In genomic region chr3:11198070-11198469, GRCh38 we compare ENCODE assay signal across 18 cellular contexts. TPM values are rescaled to one million over a fixed set of nuclear protein-coding genes. Genes with fewer than 3 reads are reported as not detected.
DNase-seq lines count a peak whose midpoint lies in the region; ATAC-seq and TF ChIP-seq lines count a peak whose summit lies in the region.
"Had no signal": no experiment of that assay in that cellular context is flagged by ENCODE, and none has a peak within 500 bp of the region (broad histone marks: within the 10 kb centered on the region; RNA-seq: fewer than 3 reads in every experiment).

No MANE protein-coding gene starts in this region.

- no peaks in the 10 kb centered on the region for H3K9me3 Mint-ChIP-seq in activated CD4-positive, alpha-beta memory T cell treated with anti-CD3 and anti-CD28 coated beads, Interleukin-2, amount 10 ng/mL, durations not matched to agents 7 days and 5 days

- H4K8ac ChIP-seq in neuronal stem cell (ENCODE audit: low read depth, low read length) = no peak overlapping the region

- H3K27me3 Mint-ChIP-seq in activated CD4-positive, alpha-beta memory T cell treated with anti-CD3 and anti-CD28 coated beads, Interleukin-2, amount 10 ng/mL, durations not matched to agents 7 days and 5 days = peaks cover 26% of the 10 kb centered on the region

- no peaks in the 10 kb centered on the region for H4K20me1 ChIP-seq in OCI-LY7 (ENCODE audit: insufficient read depth, low read length)

- CTCF ChIA-PET in AG04450 (lab: Charles Lee) = interaction anchor here (3.3 kb wide), 1 partner anchor 137 kb away, joined by 15 read pairs; no protein-coding TSS in a partner anchor
- CTCF ChIA-PET in OCI-LY7 (lab: Charles Lee; ENCODE audit: unreplicated experiment) = no interaction called here
- CTCF ChIA-PET in activated CD4-positive, alpha-beta memory T cell treated with anti-CD3 and anti-CD28 coated beads, Interleukin-2, amount 10 ng/mL, durations not matched to agents 7 days and 5 days (lab: Charles Lee) = no interaction called here

- H3K4me3 ChIP-seq in AG04450 (ENCODE audit: low read depth, low read length) (no peak overlapping the region), SJSA1 (no peak overlapping the region), neuronal stem cell (ENCODE audit: low read length in 2 of 2) (no peak overlapping the region), OCI-LY7 (ENCODE audit: low read depth, low read length, poor library complexity, severe bottlenecking) (no peak overlapping the region)
- H3K4me3 ChIP-seq: GM12878 had no signal

- WGBS in neuronal stem cell (ENCODE audit: extremely low coverage in 2 of 2, insufficient read length in 2 of 2, insufficient replicate concordance in 1 of 2), 2 donors = no CpG with 5 or more reads among the region's 8 CpGs

- BruUV-seq in OCI-LY7 (replicated peaks; lab: Mats Ljungman, UMichigan) = no TSS peak

- H2BK5ac ChIP-seq in neuronal stem cell (ENCODE audit: low read length) = no peak overlapping the region

- H3K79me2 ChIP-seq in OCI-LY7 (ENCODE audit: insufficient read depth, low read depth, low read length) = no peaks in the 10 kb centered on the region

- no peaks in the 10 kb centered on the region for H3K9me2 ChIP-seq in OCI-LY7 (ENCODE audit: insufficient read depth, low read length)

- H3K4me2 ChIP-seq in neuronal stem cell (ENCODE audit: insufficient read depth, low read length, poor library complexity, severe bottlenecking) (no peak overlapping the region), OCI-LY7 (ENCODE audit: low read length) (no peak overlapping the region)
- H3K4me2 ChIP-seq: KMS-11 had no signal

- H3K4ac ChIP-seq in neuronal stem cell (ENCODE audit: low read length) = no peak overlapping the region

- DNase-seq in AG04450 (ENCODE audit: low read depth, low spot score) (no peak), SJSA1 (ENCODE audit: low read depth in 1 of 2, low spot score in 2 of 2) (no peak), epithelial cell of prostate (ENCODE audit: low read depth, low spot score) (no peak), neuronal stem cell (ENCODE audit: low spot score) (no peak), sciatic nerve (ENCODE audit: low spot score) (no peak), OCI-LY7 (ENCODE audit: low spot score) (no peak)
- DNase-seq in activated CD4-positive, alpha-beta memory T cell treated with anti-CD3 and anti-CD28 coated beads, Interleukin-2, amount 10 ng/mL, durations not matched to agents 7 days and 5 days = no peak
- DNase-seq: 8988T, COR-L47, DMS53, NCI-H1092, NCI-H345, SHP77 treated with DMSO at 0.1 percent for 48 hours had no signal

- H2BK12ac ChIP-seq in neuronal stem cell (ENCODE audit: low read length) = peak overlapping the region; percentile 12

- H3K27me3 ChIP-seq in AG04450 (ENCODE audit: control insufficient read depth, insufficient read depth, low read length) = no peaks in the 10 kb centered on the region
- H3K27me3 ChIP-seq in SJSA1 (replicated peaks) = no peaks in the 10 kb centered on the region
- H3K27me3 ChIP-seq in neuronal stem cell (ENCODE audit: control insufficient read depth in 3 of 3, insufficient read depth in 3 of 3, low read depth in 1 of 3, low read length in 3 of 3) = peaks cover 0 to 3% (median 0%) of the 10 kb centered on the region in 3 experiments

- intact Hi-C loops in sciatic nerve (cut with DNase I) (no loop called here), OCI-LY7 (cut with micrococcal nuclease; ENCODE audit: unreplicated experiment) (no loop called here)

- no peak overlapping the region for H3K27ac Mint-ChIP-seq in activated CD4-positive, alpha-beta memory T cell treated with anti-CD3 and anti-CD28 coated beads, Interleukin-2, amount 10 ng/mL, durations not matched to agents 7 days and 5 days

- no peak overlapping the region for H3K9ac ChIP-seq in neuronal stem cell (ENCODE audit: low read depth, low read length, poor library complexity)
- H3K9ac ChIP-seq: KMS-11 had no signal

- H3K36me3 ChIP-seq in SJSA1 (peaks cover 11% of the 10 kb centered on the region), neuronal stem cell (replicated peaks in 1 of 2; ENCODE audit: control insufficient read depth in 2 of 2, insufficient read depth in 2 of 2, low read length in 2 of 2) (no peaks in the 10 kb centered on the region), OCI-LY7 (ENCODE audit: insufficient read depth, low read length) (no peaks in the 10 kb centered on the region)

- no peaks in the 10 kb centered on the region for H3K9me3 ChIP-seq in AG04450 (ENCODE audit: control insufficient read depth, insufficient read depth, low read length)
- no peaks in the 10 kb centered on the region for H3K9me3 ChIP-seq in SJSA1 (replicated peaks)
- H3K9me3 ChIP-seq in neuronal stem cell (replicated peaks in 1 of 2; ENCODE audit: control insufficient read depth in 2 of 2, insufficient read depth in 1 of 2, low read depth in 1 of 2, low read length in 2 of 2) = no peaks in the 10 kb centered on the region
- H3K9me3 ChIP-seq in OCI-LY7 (ENCODE audit: low read length) = no peaks in the 10 kb centered on the region

- POLR2A ChIA-PET in AG04450 (lab: Yijun Ruan, JAX) = interaction anchor here (0.6 to 3.5 kb wide), 6 partner anchors 10 to 381 kb away, joined by 3 to 20 read pairs (median 4); no protein-coding TSS in a partner anchor
- POLR2A ChIA-PET in OCI-LY7 (lab: Charles Lee) = interaction anchor here (0.7 kb wide), 1 partner anchor 10 kb away, joined by 3 read pairs; no protein-coding TSS in a partner anchor
- POLR2A ChIA-PET in activated CD4-positive, alpha-beta memory T cell treated with anti-CD3 and anti-CD28 coated beads, Interleukin-2, amount 10 ng/mL, durations not matched to agents 7 days and 5 days (lab: Charles Lee) = no interaction called here

- no peaks in the 10 kb centered on the region for H3K36me3 Mint-ChIP-seq in activated CD4-positive, alpha-beta memory T cell treated with anti-CD3 and anti-CD28 coated beads, Interleukin-2, amount 10 ng/mL, durations not matched to agents 7 days and 5 days (ENCODE audit: low read depth)

- H3K4me1 Mint-ChIP-seq in activated CD4-positive, alpha-beta memory T cell treated with anti-CD3 and anti-CD28 coated beads, Interleukin-2, amount 10 ng/mL, durations not matched to agents 7 days and 5 days = peaks cover 21% of the 10 kb centered on the region

- no peaks in the 10 kb centered on the region for H3K79me1 ChIP-seq in neuronal stem cell (ENCODE audit: low read depth, low read length)

- no peak overlapping the region for H3K14ac ChIP-seq in neuronal stem cell (ENCODE audit: low read length)

- H3K4me3 Mint-ChIP-seq in activated CD4-positive, alpha-beta memory T cell treated with anti-CD3 and anti-CD28 coated beads, Interleukin-2, amount 10 ng/mL, durations not matched to agents 7 days and 5 days = no peak overlapping the region

- peak overlapping the region; percentile 12 for H3K18ac ChIP-seq in neuronal stem cell (ENCODE audit: low read length)

- H3K4me1 ChIP-seq in SJSA1 (replicated peaks) = peaks cover 82% of the 10 kb centered on the region
- H3K4me1 ChIP-seq in neuronal stem cell (ENCODE audit: control insufficient read depth in 2 of 2, insufficient read depth in 1 of 2, low read depth in 1 of 2, low read length in 2 of 2) = peaks cover 3 to 10% of the 10 kb centered on the region in 2 donors
- no peaks in the 10 kb centered on the region for H3K4me1 ChIP-seq in OCI-LY7 (ENCODE audit: insufficient read depth, low read length, poor library complexity, severe bottlenecking)

- no peak for ATAC-seq in sciatic nerve
- ATAC-seq in HG03196 (IDR thresholded peaks at IDR 0.05; ENCODE audit: unreplicated experiment) = no peak
- ATAC-seq: GM12878 had no signal

- TF ChIP-seq CTCF in AG04450 (IDR thresholded peaks at IDR 0.05; ENCODE audit: low read depth, low read length) = no peak
- no peak for TF ChIP-seq CTCF in OCI-LY7 (conservative IDR thresholded peaks at IDR 0.05; ENCODE audit: low read length)

- H2BK120ac ChIP-seq in neuronal stem cell (ENCODE audit: low read depth, low read length) = no peak overlapping the region

- H2BK15ac ChIP-seq in neuronal stem cell (ENCODE audit: low read length) = no peak overlapping the region

- H3K27ac ChIP-seq in AG04450 (ENCODE audit: low read depth, low read length) (peak overlapping the region; percentile 54), SJSA1 (peak overlapping the region; percentile 28; the same call in 1 of the 2 replicates), epithelial cell of prostate (peak overlapping the region; percentile 95), neuronal stem cell (replicated peaks; ENCODE audit: low read length) (no peak overlapping the region), OCI-LY7 (ENCODE audit: low read depth, low read length, poor library complexity, severe bottlenecking) (no peak overlapping the region)
- H3K27ac ChIP-seq: C4-2B, KMS-11 had no signal

- H2AFZ ChIP-seq in neuronal stem cell (ENCODE audit: low read length) = no peak overlapping the region
- H2AFZ ChIP-seq in OCI-LY7 (ENCODE audit: low read length) = no peak overlapping the region

- H3K23ac ChIP-seq in neuronal stem cell (ENCODE audit: low read depth, low read length, poor library complexity) = no peak overlapping the region

- H4K91ac ChIP-seq in neuronal stem cell (ENCODE audit: low read depth, low read length, poor library complexity) = no peak overlapping the region

- H2AK5ac ChIP-seq in neuronal stem cell (ENCODE audit: low read depth, low read length) = no peak overlapping the region

RNA-seq across cellular contexts. Expression of gene HRH1, which starts 43.8 kb away (rescaled TPM):
- 24.6 and 25.4 TPM in 2 replicates for polyA plus RNA-seq in AG04450 (2011; rRNA removed)
- polyA minus RNA-seq in AG04450 (2011; rRNA and poly(A)+ RNA removed) = 38.4 and 45.9 TPM in 2 replicates
- total RNA-seq in SJSA1 (2014; rRNA removed; shearing (Covaris generic)) = 15.9 and 21.9 TPM in 2 replicates
- under 0.01 TPM for polyA plus RNA-seq in neuronal stem cell (2013, experiment 1 of 2)
- polyA plus RNA-seq in neuronal stem cell (2013, experiment 2 of 2) = 0.04 TPM
- total RNA-seq in sciatic nerve = 40.3 TPM
- total RNA-seq in OCI-LY7 (2014; rRNA removed; shearing (Covaris generic)) = not detected in 2 replicates
- not detected in 2 replicates for total RNA-seq in OCI-LY7 (2022)
- total RNA-seq in activated CD4-positive, alpha-beta memory T cell treated with anti-CD3 and anti-CD28 coated beads, Interleukin-2, amount 10 ng/mL, durations not matched to agents 7 days and 5 days = 1 to 10 TPM in 1 of 2 experiments, under 1 TPM in 1; 0.95 to 1.0 TPM
- total RNA-seq: G401, GM12878 had no signal
- polyA plus RNA-seq: GM12878 had no signal

Comparison
In these comparisons a context has a peak if more than half of its experiments do, and no peak if none do; other contexts are left out.
1. H3K27ac ChIP-seq: peak in AG04450 (single experiment), SJSA1 (single experiment) and epithelial cell of prostate (single experiment); none in neuronal stem cell (single experiment) and OCI-LY7 (single experiment).